In the genomic region with DNA sequence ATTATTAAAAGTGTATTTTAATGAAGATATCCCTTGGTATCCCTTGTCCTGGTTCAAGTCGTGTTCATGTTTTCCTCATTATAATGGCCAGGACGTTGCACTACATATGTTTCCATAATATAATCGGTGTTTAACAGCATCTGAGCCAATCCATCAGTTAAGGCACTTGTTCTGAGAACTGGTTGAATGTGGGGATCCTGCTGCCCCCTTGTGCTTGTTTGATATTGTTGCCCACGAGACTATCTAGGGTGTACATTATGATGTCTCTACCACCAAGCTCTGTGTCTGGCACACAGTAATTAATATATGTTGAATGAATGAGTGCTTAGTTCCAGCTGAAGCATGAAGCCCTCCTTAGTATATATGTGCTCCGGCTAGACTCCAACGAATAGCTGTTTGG, we compare ENCODE assay signal across 1 cellular context.
TF ChIP-seq lines count a peak whose summit lies in the region.

No MANE protein-coding gene starts in this region.

TF ChIP-seq in HEK293, 187 proteins besides CTCF, POLR2A, EP300 and RAD21 (continued from another document):
- no peak for TF ChIP-seq ELK4 (IDR thresholded peaks at IDR 0.05; ENCODE audit: borderline replicate concordance, low read depth, low read length)
- TF ChIP-seq ZNF335 (tag by site-specific recombination; conservative IDR thresholded peaks at IDR 0.05) = no peak
